In genomic region chr7:90574820-90575187, GRCh38 we compare ENCODE assay signal across 1 cellular context.
TF ChIP-seq lines count a peak whose summit lies in the region.

No MANE protein-coding gene starts in this region.

TF ChIP-seq in GM23338, 12 proteins besides CTCF, POLR2A, EP300 and RAD21 (continued from another document):
- TF ChIP-seq ZNF462 (CRISPR knock-in tag; IDR thresholded peaks at IDR 0.05), result no peak
